ENCODE assay signal across 8 cellular contexts in the genomic region with DNA sequence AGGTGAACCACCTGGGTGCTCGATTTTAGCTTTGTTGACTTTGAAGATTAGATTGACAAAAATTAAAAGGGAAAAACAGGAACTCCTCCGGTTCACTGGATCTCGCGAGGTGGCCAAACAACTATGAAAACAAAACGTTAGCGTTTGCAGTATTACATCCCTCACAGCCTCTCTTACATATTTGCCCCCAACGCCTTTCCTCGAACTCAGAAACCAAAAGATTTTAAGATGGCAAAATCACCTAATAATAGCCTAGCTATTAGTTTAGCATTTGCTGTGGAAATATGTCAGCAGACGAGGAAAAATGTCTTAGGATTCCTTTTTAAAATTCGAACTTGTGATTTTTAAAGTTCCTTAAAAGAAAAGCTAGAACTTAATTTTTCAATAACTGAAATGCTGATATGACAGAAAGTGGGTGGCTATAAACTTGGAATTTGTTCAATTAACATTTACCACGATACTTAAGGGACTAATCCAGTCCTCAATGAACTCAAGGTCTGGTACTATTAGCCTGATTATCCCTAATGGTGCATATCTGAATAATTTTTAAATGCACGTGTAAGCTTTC. TPM values are rescaled to one million over a fixed set of nuclear protein-coding genes. Genes with fewer than 3 reads are reported as not detected.
DNase-seq lines count a peak whose midpoint lies in the region; ATAC-seq, FAIRE-seq and TF ChIP-seq lines count a peak whose summit lies in the region.

No MANE protein-coding gene starts in this region.

- H3K4me1 Mint-ChIP-seq in neural progenitor cell = peaks cover 7% of the 10 kb centered on the region

- POLR2A ChIA-PET in A549 (lab: Yijun Ruan, JAX) = interaction anchor here (0.6 to 2.1 kb wide), 4 partner anchors 48 to 132 kb away, joined by 3 to 8 read pairs (median 6); a partner anchor contains a TSS

- peak; percentile 81 for FAIRE-seq in A549 (lab: Jason Lieb, UNC)

- H3K27me3 ChIP-seq in neural progenitor cell = no peaks in the 10 kb centered on the region

- 14% methylated on average over 12 of the region's 12 CpGs for WGBS in A549 (ENCODE audit: missing lambda C conversion rate)

- peaks cover 5% of the 10 kb centered on the region; the same call in 1 of the 3 replicates for H3K4me1 ChIP-seq in A549
- H3K4me1 ChIP-seq in neural progenitor cell = peaks cover 11% of the 10 kb centered on the region

- H3K36me3 ChIP-seq in neural progenitor cell = no peaks in the 10 kb centered on the region

- H2AFZ ChIP-seq in neural progenitor cell (replicated peaks) = peak overlapping the region; percentile 95

- no peaks in the 10 kb centered on the region for H4K20me1 ChIP-seq in neural progenitor cell (ENCODE audit: low read depth)

- H3K9me3 Mint-ChIP-seq in neural progenitor cell = no peaks in the 10 kb centered on the region

- ATAC-seq in A549 (peak; percentile 71 to 74), HG03039 (IDR thresholded peaks at IDR 0.05; ENCODE audit: unreplicated experiment) (peak; percentile 13)

- no peak for TF ChIP-seq RAD21 in A549 (conservative IDR thresholded peaks at IDR 0.05 in 1 of 2, IDR thresholded peaks at IDR 0.05 in 1 of 2)

- no peak overlapping the region for H3K9ac ChIP-seq in neural progenitor cell

- peaks cover 4% of the 10 kb centered on the region for H3K36me3 Mint-ChIP-seq in neural progenitor cell

- TF ChIP-seq POLR2A in A549 (IDR thresholded peaks at IDR 0.05; ENCODE audit: low read length) = no peak
- peak; percentile 10 for TF ChIP-seq POLR2A in GM18526 (IDR thresholded peaks at IDR 0.05; ENCODE audit: extremely low read depth, insufficient read length)
- TF ChIP-seq POLR2A in erythroblast (IDR thresholded peaks at IDR 0.05; ENCODE audit: low read length) = peak; percentile 13

- H3K9me3 ChIP-seq in A549 (no peaks in the 10 kb centered on the region), neural progenitor cell (ENCODE audit: low read depth) (no peaks in the 10 kb centered on the region)

- peak overlapping the region; percentile 96 for H3K4me3 Mint-ChIP-seq in neural progenitor cell

- no peak for TF ChIP-seq EP300 in A549 (IDR thresholded peaks at IDR 0.05)

- peak overlapping the region; percentile 98 for H3K27ac Mint-ChIP-seq in neural progenitor cell

- DNase-seq in A549 (ENCODE audit: low read depth in 1 of 2, low spot score in 1 of 2) (peak in 1 of 2 experiments; percentile 73), SKM-1 (lab: John Stamatoyannopoulos, UW; ENCODE audit: unreplicated experiment) (peak; percentile 75), erythroblast (lab: John Stamatoyannopoulos, UW) (no peak), neural progenitor cell (ENCODE audit: low spot score) (no peak), NCI-H510A (lab: John Stamatoyannopoulos, UW) (no peak)
- no peak for DNase-seq in effector CD4-positive, alpha-beta T cell

- TF ChIP-seq CTCF in A549 (IDR thresholded peaks at IDR 0.05) (no peak), neural progenitor cell (IDR thresholded peaks at IDR 0.05) (no peak)

- peaks cover 19% of the 10 kb centered on the region for H3K79me2 ChIP-seq in neural progenitor cell (ENCODE audit: low read depth)

- H3K4me3 ChIP-seq in A549 (peak overlapping the region; percentile 69), neural progenitor cell (peak overlapping the region; percentile 77)

- CTCF ChIA-PET in A549 (lab: Yijun Ruan, JAX) = interaction anchor here (1.8 kb wide), 1 partner anchor 9 kb away, joined by 4 read pairs; no protein-coding TSS in a partner anchor

- H3K27me3 Mint-ChIP-seq in neural progenitor cell (ENCODE audit: insufficient read depth, low read depth) = peaks cover 9% of the 10 kb centered on the region

- H3K4me2 ChIP-seq in A549 (peak overlapping the region; percentile 78), neural progenitor cell (peak overlapping the region; percentile 88)

- peaks cover 24% of the 10 kb centered on the region for H3F3A ChIP-seq in neural progenitor cell (ENCODE audit: low read depth)

- H3K27ac ChIP-seq in A549 = peak overlapping the region; percentile 88 to 89
- no peak overlapping the region for H3K27ac ChIP-seq in neural progenitor cell

TF ChIP-seq in A549, 52 proteins besides CTCF, POLR2A, EP300 and RAD21:
- peak; percentile 96 for TF ChIP-seq MAFK (IDR thresholded peaks at IDR 0.05; ENCODE audit: partially characterized antibody)
- no peak for TF ChIP-seq RCOR1 (IDR thresholded peaks at IDR 0.05; ENCODE audit: low read depth, low read length)
- TF ChIP-seq JUN (IDR thresholded peaks at IDR 0.05) = no peak
- TF ChIP-seq, protein P1, sequence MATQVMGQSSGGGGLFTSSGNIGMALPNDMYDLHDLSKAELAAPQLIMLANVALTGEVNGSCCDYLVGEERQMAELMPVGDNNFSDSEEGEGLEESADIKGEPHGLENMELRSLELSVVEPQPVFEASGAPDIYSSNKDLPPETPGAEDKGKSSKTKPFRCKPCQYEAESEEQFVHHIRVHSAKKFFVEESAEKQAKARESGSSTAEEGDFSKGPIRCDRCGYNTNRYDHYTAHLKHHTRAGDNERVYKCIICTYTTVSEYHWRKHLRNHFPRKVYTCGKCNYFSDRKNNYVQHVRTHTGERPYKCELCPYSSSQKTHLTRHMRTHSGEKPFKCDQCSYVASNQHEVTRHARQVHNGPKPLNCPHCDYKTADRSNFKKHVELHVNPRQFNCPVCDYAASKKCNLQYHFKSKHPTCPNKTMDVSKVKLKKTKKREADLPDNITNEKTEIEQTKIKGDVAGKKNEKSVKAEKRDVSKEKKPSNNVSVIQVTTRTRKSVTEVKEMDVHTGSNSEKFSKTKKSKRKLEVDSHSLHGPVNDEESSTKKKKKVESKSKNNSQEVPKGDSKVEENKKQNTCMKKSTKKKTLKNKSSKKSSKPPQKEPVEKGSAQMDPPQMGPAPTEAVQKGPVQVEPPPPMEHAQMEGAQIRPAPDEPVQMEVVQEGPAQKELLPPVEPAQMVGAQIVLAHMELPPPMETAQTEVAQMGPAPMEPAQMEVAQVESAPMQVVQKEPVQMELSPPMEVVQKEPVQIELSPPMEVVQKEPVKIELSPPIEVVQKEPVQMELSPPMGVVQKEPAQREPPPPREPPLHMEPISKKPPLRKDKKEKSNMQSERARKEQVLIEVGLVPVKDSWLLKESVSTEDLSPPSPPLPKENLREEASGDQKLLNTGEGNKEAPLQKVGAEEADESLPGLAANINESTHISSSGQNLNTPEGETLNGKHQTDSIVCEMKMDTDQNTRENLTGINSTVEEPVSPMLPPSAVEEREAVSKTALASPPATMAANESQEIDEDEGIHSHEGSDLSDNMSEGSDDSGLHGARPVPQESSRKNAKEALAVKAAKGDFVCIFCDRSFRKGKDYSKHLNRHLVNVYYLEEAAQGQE (IDR thresholded peaks at IDR 0.05) = peak; percentile 96
- TF ChIP-seq, protein P2, sequence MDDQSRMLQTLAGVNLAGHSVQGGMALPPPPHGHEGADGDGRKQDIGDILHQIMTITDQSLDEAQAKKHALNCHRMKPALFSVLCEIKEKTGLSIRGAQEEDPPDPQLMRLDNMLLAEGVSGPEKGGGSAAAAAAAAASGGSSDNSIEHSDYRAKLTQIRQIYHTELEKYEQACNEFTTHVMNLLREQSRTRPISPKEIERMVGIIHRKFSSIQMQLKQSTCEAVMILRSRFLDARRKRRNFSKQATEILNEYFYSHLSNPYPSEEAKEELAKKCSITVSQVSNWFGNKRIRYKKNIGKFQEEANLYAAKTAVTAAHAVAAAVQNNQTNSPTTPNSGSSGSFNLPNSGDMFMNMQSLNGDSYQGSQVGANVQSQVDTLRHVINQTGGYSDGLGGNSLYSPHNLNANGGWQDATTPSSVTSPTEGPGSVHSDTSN (IDR thresholded peaks at IDR 0.05) = no peak
- peak; percentile 93 for TF ChIP-seq CHD2 (IDR thresholded peaks at IDR 0.05; ENCODE audit: low read length, partially characterized antibody)
- TF ChIP-seq GATA3 (IDR thresholded peaks at IDR 0.05; ENCODE audit: borderline replicate concordance) = no peak
- TF ChIP-seq TFCP2L1 (CRISPR knock-in tag; IDR thresholded peaks at IDR 0.05) = no peak
- TF ChIP-seq MYC (IDR thresholded peaks at IDR 0.05; ENCODE audit: borderline replicate concordance, low read length) = no peak
- no peak for TF ChIP-seq POLR2AphosphoS2 (conservative IDR thresholded peaks at IDR 0.05; ENCODE audit: low read length)
- TF ChIP-seq CBX8 (IDR thresholded peaks at IDR 0.05) = no peak
- no peak for TF ChIP-seq NR3C1 (IDR thresholded peaks at IDR 0.05)
- no peak for TF ChIP-seq ZFP36 (IDR thresholded peaks at IDR 0.05; ENCODE audit: borderline replicate concordance, partially characterized antibody)
- TF ChIP-seq, protein P3, sequence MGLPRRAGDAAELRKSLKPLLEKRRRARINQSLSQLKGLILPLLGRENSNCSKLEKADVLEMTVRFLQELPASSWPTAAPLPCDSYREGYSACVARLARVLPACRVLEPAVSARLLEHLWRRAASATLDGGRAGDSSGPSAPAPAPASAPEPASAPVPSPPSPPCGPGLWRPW (IDR thresholded peaks at IDR 0.05) = no peak
- TF ChIP-seq KDM1A (IDR thresholded peaks at IDR 0.05; ENCODE audit: low read depth) = no peak
- TF ChIP-seq, protein P4, sequence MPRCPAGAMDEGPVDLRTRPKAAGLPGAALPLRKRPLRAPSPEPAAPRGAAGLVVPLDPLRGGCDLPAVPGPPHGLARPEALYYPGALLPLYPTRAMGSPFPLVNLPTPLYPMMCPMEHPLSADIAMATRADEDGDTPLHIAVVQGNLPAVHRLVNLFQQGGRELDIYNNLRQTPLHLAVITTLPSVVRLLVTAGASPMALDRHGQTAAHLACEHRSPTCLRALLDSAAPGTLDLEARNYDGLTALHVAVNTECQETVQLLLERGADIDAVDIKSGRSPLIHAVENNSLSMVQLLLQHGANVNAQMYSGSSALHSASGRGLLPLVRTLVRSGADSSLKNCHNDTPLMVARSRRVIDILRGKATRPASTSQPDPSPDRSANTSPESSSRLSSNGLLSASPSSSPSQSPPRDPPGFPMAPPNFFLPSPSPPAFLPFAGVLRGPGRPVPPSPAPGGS (IDR thresholded peaks at IDR 0.05) = peak; percentile 66; the same call in 1 of the 3 replicates
- TF ChIP-seq ZNF302 (CRISPR knock-in tag; IDR thresholded peaks at IDR 0.05) = no peak

RNA-seq across cellular contexts. Expression of a gene that starts 0.5 kb away (rescaled TPM):
- polyA plus RNA-seq in A549 (2011; rRNA removed) (8.4 and 10.3 TPM in 2 replicates), A549 (2017; fragmentation: RNase III; extraction: RNeasy Plus Mini Kit Qiagen cat#74134 plus additional on column Dnase treatment) (2.9 to 3.1 TPM (median 3.0 TPM) in 3 replicates)
- 0.69 and 0.83 TPM in 2 replicates for polyA plus RNA-seq in A549 (2012; cell fraction: cytosol; rRNA removed)
- polyA plus RNA-seq in A549 (2012; cell fraction: nucleus; rRNA removed) = 1.3 and 2.5 TPM in 2 replicates
- 4.7 and 5.5 TPM in 2 replicates for polyA minus RNA-seq in A549 (2011; rRNA and poly(A)+ RNA removed)
- total RNA-seq in neural progenitor cell (ENCODE audit: low replicate concordance) = 31.4 and 48.0 TPM in 2 replicates

RNA-seq across cellular contexts. Expression of a gene that starts 48.2 kb away (rescaled TPM):
- polyA plus RNA-seq in A549 (2011; rRNA removed) (27.7 and 37.0 TPM in 2 replicates), A549 (2017; fragmentation: RNase III; extraction: RNeasy Plus Mini Kit Qiagen cat#74134 plus additional on column Dnase treatment) (30.8 to 32.7 TPM (median 32.5 TPM) in 3 replicates)
- 10.6 and 12.2 TPM in 2 replicates for polyA plus RNA-seq in A549 (2012; cell fraction: cytosol; rRNA removed)
- 9.2 and 10.7 TPM in 2 replicates for polyA plus RNA-seq in A549 (2012; cell fraction: nucleus; rRNA removed)
- polyA minus RNA-seq in A549 (2011; rRNA and poly(A)+ RNA removed) = 8.8 and 9.3 TPM in 2 replicates
- total RNA-seq in neural progenitor cell (ENCODE audit: low replicate concordance) = 48.2 and 85.9 TPM in 2 replicates
